ENCODE assay signal across 17 cellular contexts in genomic region chr19:34084396-34085145, GRCh38.
DNase-seq lines count a peak whose midpoint lies in the region; ATAC-seq, FAIRE-seq and TF ChIP-seq lines count a peak whose summit lies in the region.
"Had no signal": no experiment of that assay in that cellular context is flagged by ENCODE, and none has a peak within 500 bp of the region (broad histone marks: within the 10 kb centered on the region; RNA-seq: fewer than 3 reads in every experiment).

No MANE protein-coding gene starts in this region.

- peaks cover 9% of the 10 kb centered on the region in 2 experiments for H3K9me3 Mint-ChIP-seq in H9
- peaks cover 16% of the 10 kb centered on the region for H3K9me3 Mint-ChIP-seq in WTC11
- H3K9me3 Mint-ChIP-seq: CD8-positive, alpha-beta T cell had no signal

- TF ChIP-seq RAD21 in A549 (conservative IDR thresholded peaks at IDR 0.05 in 1 of 2, IDR thresholded peaks at IDR 0.05 in 1 of 2): no peak

- peaks cover 33 to 48% of the 10 kb centered on the region in 2 experiments for H3K4me1 Mint-ChIP-seq in H9
- peaks cover 42% of the 10 kb centered on the region for H3K4me1 Mint-ChIP-seq in WTC11
- H3K4me1 Mint-ChIP-seq: CD14-positive monocyte had no signal

- H3K9ac ChIP-seq in H9 (ENCODE audit: extremely low read depth, insufficient read length, low read length): no peak overlapping the region
- no peak overlapping the region for H3K9ac ChIP-seq in iPS-20b (ENCODE audit: low read depth, low read length)
- H3K9ac ChIP-seq: BLaER1, KMS-11 had no signal

- no peaks in the 10 kb centered on the region for H3K23me2 ChIP-seq in H9 (ENCODE audit: insufficient read length, low read depth, low read length, poor library complexity, severe bottlenecking)

- POLR2A ChIA-PET in A549 (lab: Yijun Ruan, JAX) (interaction anchor here (0.6 kb wide), 1 partner anchor 869 kb away, joined by 3 read pairs; no protein-coding TSS in a partner anchor), WTC11 (lab: Charles Lee) (no interaction called here)

- H4K91ac ChIP-seq in H9 (ENCODE audit: insufficient read length, low read depth, low read length): no peak overlapping the region

- H3K4me1 ChIP-seq in A549: no peaks in the 10 kb centered on the region
- H3K4me1 ChIP-seq in H9 (ENCODE audit: insufficient read depth, low read length): no peaks in the 10 kb centered on the region; the same call in 1 of the 2 replicates
- peaks cover 28% of the 10 kb centered on the region for H3K4me1 ChIP-seq in iPS-20b (ENCODE audit: insufficient read depth, low read length)
- H3K4me1 ChIP-seq: BLaER1 had no signal

- H3K4me3 ChIP-seq in A549 (no peak overlapping the region), iPS-20b (ENCODE audit: low read length) (peak overlapping the region; percentile 2; the same call in 1 of the 2 replicates)
- H3K4me3 ChIP-seq: BLaER1, GM12878 had no signal

- H3K4me3 Mint-ChIP-seq in H9 (no peak overlapping the region; a peak in 1 of 5 replicates), WTC11 (no peak overlapping the region)
- H3K4me3 Mint-ChIP-seq: CD14-positive monocyte; CD8-positive, alpha-beta T cell had no signal

- no peak overlapping the region for H4K5ac ChIP-seq in H9 (ENCODE audit: insufficient read length, low read depth, low read length)

- H3T11ph ChIP-seq in H9 (ENCODE audit: low read length): no peak overlapping the region

- no peaks in the 10 kb centered on the region for H3K36me3 ChIP-seq in iPS-20b (ENCODE audit: insufficient read depth, low read depth, low read length)
- H3K36me3 ChIP-seq: BLaER1 had no signal

- H3K23ac ChIP-seq in H9 (ENCODE audit: insufficient read length, low read depth, low read length): no peak overlapping the region

- H3K56ac ChIP-seq in H9 (ENCODE audit: insufficient read length, low read depth, low read length): no peak overlapping the region

- no peaks in the 10 kb centered on the region for H3K27me3 Mint-ChIP-seq in H9 (ENCODE audit: low read depth)
- no peaks in the 10 kb centered on the region for H3K27me3 Mint-ChIP-seq in WTC11 (ENCODE audit: low read depth)

- 0 out of 3 replicates have a peak, but pooled peaks cover 6% of the 10 kb centered on the region for H3K9me3 ChIP-seq in A549
- H3K9me3 ChIP-seq in H9 (ENCODE audit: control insufficient read depth, low read depth, low read length): no peaks in the 10 kb centered on the region
- H3K9me3 ChIP-seq in iPS-20b (ENCODE audit: insufficient read depth, low read depth, low read length): no peaks in the 10 kb centered on the region; the same call in 1 of the 2 replicates

- H2BK5ac ChIP-seq in H9 (ENCODE audit: insufficient read length, low read length): no peak overlapping the region

- no peak overlapping the region for H2AK5ac ChIP-seq in H9 (ENCODE audit: insufficient read length, low read length)

- H3K27ac Mint-ChIP-seq in H9: peak overlapping the region in 2 of 3 experiments; percentile 20 to 96; a peak in 4 of 7 replicates
- peak overlapping the region; percentile 91 for H3K27ac Mint-ChIP-seq in WTC11
- H3K27ac Mint-ChIP-seq: CD8-positive, alpha-beta T cell had no signal

- H2BK120ac ChIP-seq in H9 (ENCODE audit: low read depth, low read length, poor library complexity, severe bottlenecking): no peak overlapping the region

- no peak overlapping the region for H2BK20ac ChIP-seq in H9 (ENCODE audit: low read depth, low read length, poor library complexity, severe bottlenecking)

- no peak overlapping the region for H3K27ac ChIP-seq in A549
- no peak overlapping the region for H3K27ac ChIP-seq in H9 (ENCODE audit: insufficient read length, low read depth, low read length)
- no peak overlapping the region for H3K27ac ChIP-seq in iPS-20b (ENCODE audit: low read length)
- H3K27ac ChIP-seq: 22Rv1, BLaER1, KMS-11 had no signal

- H4K20me1 ChIP-seq in H9 (ENCODE audit: control insufficient read depth, insufficient read depth, insufficient read length): no peaks in the 10 kb centered on the region
- H4K20me1 ChIP-seq: BLaER1 had no signal

- no peak overlapping the region for H4K8ac ChIP-seq in H9 (replicated peaks; ENCODE audit: insufficient read length, low read depth, low read length)

- TF ChIP-seq EP300 in A549 (IDR thresholded peaks at IDR 0.05): no peak

- H3K18ac ChIP-seq in H9 (ENCODE audit: insufficient read length, low read depth, low read length): no peak overlapping the region

- no peak overlapping the region for H3K14ac ChIP-seq in H9 (ENCODE audit: insufficient read depth, low read length)

- no peaks in the 10 kb centered on the region for H3K79me1 ChIP-seq in H9 (ENCODE audit: insufficient read depth, low read depth, low read length, poor library complexity, severe bottlenecking)

- ATAC-seq in A549: no peak
- peak; percentile 59 for ATAC-seq in WTC11
- no peak for ATAC-seq in HG02759 (IDR thresholded peaks at IDR 0.05; ENCODE audit: unreplicated experiment)
- no peak for ATAC-seq in GM18502 (IDR thresholded peaks at IDR 0.05; ENCODE audit: poor library complexity, unreplicated experiment)
- ATAC-seq: CD8-positive, alpha-beta T cell; GM12878 had no signal

- DNase-seq in A549 (ENCODE audit: low read depth in 1 of 2, low spot score in 1 of 2) (no peak), H9 (no peak), WTC11 (ENCODE audit: low spot score) (no peak), NCI-H187 treated with DMSO at 0.1 percent for 48 hours (lab: John Stamatoyannopoulos, UW) (no peak)
- DNase-seq: Calu3; CD8-positive, alpha-beta T cell; DMS79 treated with DMSO at 0.1 percent for 48 hours had no signal

- no peak for TF ChIP-seq CTCF in A549 (IDR thresholded peaks at IDR 0.05)
- no peak for TF ChIP-seq CTCF in H9 (conservative IDR thresholded peaks at IDR 0.05)
- TF ChIP-seq CTCF in WTC11 (IDR thresholded peaks at IDR 0.05): no peak

- no peak overlapping the region for H2BK12ac ChIP-seq in H9 (ENCODE audit: insufficient read length, low read depth, low read length)

- 30% methylated on average over 3 of the region's 3 CpGs for WGBS in A549 (ENCODE audit: missing lambda C conversion rate)
- WGBS in H9 (ENCODE audit: extremely low coverage, insufficient read length, low lambda C conversion rate): no CpG with 5 or more reads among the region's 3 CpGs

- H3K27me3 ChIP-seq in H9 (ENCODE audit: insufficient read depth, low read length) (no peaks in the 10 kb centered on the region), iPS-20b (ENCODE audit: insufficient read depth, low read length) (no peaks in the 10 kb centered on the region)
- H3K27me3 ChIP-seq: BLaER1 had no signal

- H2BK15ac ChIP-seq in H9 (ENCODE audit: low read depth, low read length): no peak overlapping the region

- CTCF ChIA-PET in A549 (lab: Yijun Ruan, JAX) (interaction anchor here (0.6 to 18.2 kb wide), 13 partner anchors 9 to 549 kb away, joined by 3 to 510 read pairs (median 4); no protein-coding TSS in a partner anchor), WTC11 (lab: Charles Lee) (interaction anchor here (1.0 to 2.4 kb wide), 6 partner anchors 12 to 307 kb away, joined by 3 to 26 read pairs (median 11); no protein-coding TSS in a partner anchor)

- H3K4me2 ChIP-seq in A549 (no peak overlapping the region), H9 (ENCODE audit: insufficient read depth, insufficient read length, low read length) (no peak overlapping the region)
- H3K4me2 ChIP-seq: BLaER1, KMS-11 had no signal

- H3K79me2 ChIP-seq in H9 (ENCODE audit: insufficient read depth, low read length): no peaks in the 10 kb centered on the region

- FAIRE-seq in A549 (lab: Jason Lieb, UNC): peak; percentile 74
- FAIRE-seq: GM12878, GM19239, H54 had no signal

- H3K36me3 Mint-ChIP-seq in H9 (ENCODE audit: insufficient read depth in 1 of 3, low read depth in 3 of 3) (peaks cover 0 to 7% (median 2%) of the 10 kb centered on the region in 3 experiments; a peak in 4 of 7 replicates), WTC11 (peaks cover 7% of the 10 kb centered on the region)
- H3K36me3 Mint-ChIP-seq: CD14-positive monocyte; CD8-positive, alpha-beta T cell had no signal

- no peak overlapping the region for H2AFZ ChIP-seq in H9 (ENCODE audit: low read length)

- no peak overlapping the region for H3K4ac ChIP-seq in H9 (ENCODE audit: low read depth, low read length)

- no peak for TF ChIP-seq POLR2A in A549 (IDR thresholded peaks at IDR 0.05; ENCODE audit: low read length)

TF ChIP-seq in A549, 52 proteins besides CTCF, POLR2A, EP300 and RAD21 (continues in another document):
- TF ChIP-seq HEYL (CRISPR knock-in tag; IDR thresholded peaks at IDR 0.05) (no peak), JUN (IDR thresholded peaks at IDR 0.05) (no peak), POLR2AphosphoS2 (conservative IDR thresholded peaks at IDR 0.05; ENCODE audit: low read length) (no peak), GATA3 (IDR thresholded peaks at IDR 0.05; ENCODE audit: borderline replicate concordance) (no peak), BHLHE40 (IDR thresholded peaks at IDR 0.05; ENCODE audit: low read depth, low read length) (no peak), RCOR1 (IDR thresholded peaks at IDR 0.05; ENCODE audit: low read depth, low read length) (no peak), RARB (CRISPR knock-in tag; IDR thresholded peaks at IDR 0.05) (no peak), CHD4 (IDR thresholded peaks at IDR 0.05; ENCODE audit: borderline replicate concordance) (no peak), TP53 (CRISPR knock-in tag; IDR thresholded peaks at IDR 0.05) (no peak)

TF ChIP-seq in WTC11, 78 proteins besides CTCF, POLR2A, EP300 and RAD21:
- TF ChIP-seq ELF4 (CRISPR knock-in tag; IDR thresholded peaks at IDR 0.05; ENCODE audit: low read depth) (no peak), ATF6 (CRISPR knock-in tag; IDR thresholded peaks at IDR 0.05) (no peak), ZNF121 (CRISPR knock-in tag; IDR thresholded peaks at IDR 0.05) (peak; percentile 92)
TF ChIP-seq in WTC11: peak in this region for 1.
